In the genomic region with DNA sequence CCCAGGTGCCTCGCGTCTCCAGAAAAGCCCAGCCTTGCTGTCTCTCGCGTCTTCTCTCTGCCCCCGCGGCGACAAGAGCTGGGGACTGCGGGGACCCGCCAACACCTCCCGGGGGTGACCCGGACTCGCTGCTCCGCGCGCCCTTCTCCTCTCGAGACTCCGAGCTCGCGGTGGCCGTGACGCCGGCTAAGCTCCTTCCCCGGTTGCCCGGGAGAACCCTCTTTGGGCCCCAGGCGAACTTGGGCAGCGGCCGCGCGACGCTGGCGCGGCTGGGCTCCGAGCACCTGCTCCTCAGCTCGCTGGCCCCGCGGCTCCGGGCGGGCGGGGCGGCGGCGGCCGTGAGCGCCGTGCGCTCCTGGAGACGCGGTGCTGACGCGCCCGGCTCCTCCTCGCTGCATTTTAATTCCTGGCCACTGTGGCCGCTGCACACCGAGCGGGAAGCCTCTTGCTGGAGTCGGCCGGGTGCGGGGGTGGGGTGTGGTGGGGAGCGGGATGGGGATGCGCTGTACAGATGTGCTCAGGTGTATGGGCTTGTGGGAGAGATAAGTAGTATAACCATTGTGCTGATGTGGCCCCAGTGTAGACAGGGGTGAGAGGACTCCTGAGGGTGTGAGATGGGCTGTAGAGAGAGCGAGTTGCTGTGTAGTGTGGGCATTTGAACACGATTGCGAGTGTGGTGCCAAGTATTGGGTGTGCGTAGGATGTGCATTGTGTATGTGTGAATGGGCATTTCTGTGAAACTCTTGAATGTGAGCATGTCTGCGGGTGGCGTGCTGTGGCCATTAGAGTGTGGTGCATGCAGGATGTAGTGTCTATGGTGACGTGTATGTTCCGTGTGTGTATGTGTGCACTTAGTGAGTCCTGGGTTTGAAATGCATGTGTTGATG, we compare ENCODE assay signal across 8 cellular contexts. TPM values are rescaled to one million over a fixed set of nuclear protein-coding genes. Genes with fewer than 3 reads are reported as not detected.
DNase-seq lines count a peak whose midpoint lies in the region; ATAC-seq and TF ChIP-seq lines count a peak whose summit lies in the region.

Gene ASIC2, minus strand, starts transcription at position 315 of the 887 bp plus-strand sequence.

- TF ChIP-seq CTCF in RWPE2 (IDR thresholded peaks at IDR 0.05; ENCODE audit: poor library complexity, severe bottlenecking), result peak; percentile 8
- no peak for TF ChIP-seq CTCF in fibroblast of villous mesenchyme (IDR thresholded peaks at IDR 0.05; ENCODE audit: insufficient read depth, low read depth, low read length)
- TF ChIP-seq CTCF in psoas muscle (IDR thresholded peaks at IDR 0.05), result no peak

- DNase-seq in G401 (ENCODE audit: low spot score), result peak; percentile 63
- peak; percentile 67 for DNase-seq in RWPE2 (ENCODE audit: low spot score)
- no peak for DNase-seq in fibroblast of villous mesenchyme (ENCODE audit: low read depth)
- peak in 1 of 2 donors; percentile 13 for DNase-seq in psoas muscle
- DNase-seq in NCI-H524 treated with DMSO at 0.1 percent for 48 hours (lab: John Stamatoyannopoulos, UW), result no peak

- ATAC-seq in RWPE2 (ENCODE audit: low read depth) (peak; percentile 83), psoas muscle (peak in 1 of 4 donors; percentile 38), GM18519 (IDR thresholded peaks at IDR 0.05; ENCODE audit: low FRiP score, unreplicated experiment) (no peak), HG03342 (IDR thresholded peaks at IDR 0.05; ENCODE audit: unreplicated experiment) (no peak), HG02884 (IDR thresholded peaks at IDR 0.05; ENCODE audit: unreplicated experiment) (no peak)

- peaks cover 10% of the 10 kb centered on the region for H3K27me3 ChIP-seq in RWPE2 (ENCODE audit: insufficient read depth, poor library complexity, severe bottlenecking)
- peaks cover 2 to 62% (median 24%) of the 10 kb centered on the region in 3 donors for H3K27me3 ChIP-seq in psoas muscle (ENCODE audit: insufficient read depth in 3 of 3, low read length in 2 of 3)

- in situ Hi-C loops in G401 (cut with HindIII; ENCODE audit: low sequenced_read_pairs), result no loop called here

- H3K4me3 ChIP-seq in RWPE2 (ENCODE audit: severe bottlenecking) (peak within 1 kb of the TSS; percentile 41), fibroblast of villous mesenchyme (ENCODE audit: low read depth, low read length) (peak within 1 kb of the TSS; percentile 18), psoas muscle (peak within 1 kb of the TSS; percentile 28)

- H3K36me3 ChIP-seq in RWPE2 (ENCODE audit: low read depth), result no peaks in the 10 kb centered on the region
- no peaks in the 10 kb centered on the region for H3K36me3 ChIP-seq in psoas muscle (ENCODE audit: insufficient read depth in 1 of 2, low read depth in 1 of 2)

- H3K9me3 ChIP-seq in RWPE2 (ENCODE audit: severe bottlenecking) (no peaks in the 10 kb centered on the region), psoas muscle (no peaks in the 10 kb centered on the region)

- intact Hi-C loops in psoas muscle (cut with DNase I), result no loop called here

- 8 to 9% (median 9%) methylated on average over 57 to 68 of the region's 68 CpGs for WGBS in psoas muscle, 3 donors

- H3K27ac ChIP-seq in RWPE2 (ENCODE audit: poor library complexity, severe bottlenecking) (no peak within 1 kb of the TSS), psoas muscle (no peak within 1 kb of the TSS)

- H3K4me1 ChIP-seq in RWPE2 (ENCODE audit: insufficient read depth, poor library complexity, severe bottlenecking) (no peaks in the 10 kb centered on the region), psoas muscle (peaks cover 3% of the 10 kb centered on the region)

RNA-seq across cellular contexts. Expression of gene ASIC2, which starts in this region (rescaled TPM):
- not detected in 2 replicates for total RNA-seq in G401 (2014; rRNA removed; shearing (Covaris generic))
- total RNA-seq in fibroblast of villous mesenchyme (not detected in 2 replicates), psoas muscle (not detected)
- polyA plus RNA-seq in psoas muscle, result under 1 TPM in 1 of 3 donors, not detected in 2; 0.01 TPM

Comparison
In these comparisons a context has a peak if more than half of its experiments do, and no peak if none do; other contexts are left out.
1. Peak in DNase-seq in G401; RNA of the gene not detected or under 1 TPM.